12 cellular contexts compared by ENCODE assay signal in genomic region chr10:2948127-2948854, GRCh38.
DNase-seq lines count a peak whose midpoint lies in the region; ATAC-seq and TF ChIP-seq lines count a peak whose summit lies in the region.
"Had no signal": no experiment of that assay in that cellular context is flagged by ENCODE, and none has a peak within 500 bp of the region (broad histone marks: within the 10 kb centered on the region; RNA-seq: fewer than 3 reads in every experiment).

No MANE protein-coding gene starts in this region.

- no peak overlapping the region for H3K27ac Mint-ChIP-seq in natural killer cell

- no peak overlapping the region for H3K4me3 Mint-ChIP-seq in natural killer cell

- TF ChIP-seq CTCF in natural killer cell (IDR thresholded peaks at IDR 0.05): no peak

- TF ChIP-seq POLR2A in GM18505 (IDR thresholded peaks at IDR 0.05; ENCODE audit: borderline replicate concordance, extremely low read depth, insufficient read depth, insufficient read length): no peak

- H3K27me3 Mint-ChIP-seq in natural killer cell (ENCODE audit: low read depth in 2 of 2): peaks cover 8 to 14% of the 10 kb centered on the region in 2 donors

- no peaks in the 10 kb centered on the region for H3K4me1 Mint-ChIP-seq in natural killer cell

- no peaks in the 10 kb centered on the region for H3K36me3 Mint-ChIP-seq in natural killer cell

- intact Hi-C loops in natural killer cell (cut with micrococcal nuclease): no loop called here

- ATAC-seq in GM18505 (IDR thresholded peaks at IDR 0.05; ENCODE audit: unreplicated experiment) (peak; percentile 67), GM19351 (IDR thresholded peaks at IDR 0.05; ENCODE audit: unreplicated experiment) (peak; percentile 80), HG02840 (IDR thresholded peaks at IDR 0.05; ENCODE audit: low FRiP score, unreplicated experiment) (peak; percentile 79), HG03558 (IDR thresholded peaks at IDR 0.05; ENCODE audit: extremely low read depth, unreplicated experiment) (peak; percentile 56), natural killer cell (no peak)
- ATAC-seq: SK-N-SH treated with all-trans-retinoic acid at 6 μM for 48 hours had no signal

- no peak for DNase-seq in 8988T
- DNase-seq in retina: no peak
- no peak for DNase-seq in DMS79 (lab: John Stamatoyannopoulos, UW)
- DNase-seq in natural killer cell: no peak
- DNase-seq: GOT3, midbrain, NCI-H526 had no signal

- H3K9me3 Mint-ChIP-seq in natural killer cell: no peaks in the 10 kb centered on the region

Comparison
In these comparisons a context has a peak if more than half of its experiments do, and no peak if none do; other contexts are left out.
1. ATAC-seq: peak in GM18505 (single experiment), GM19351 (single experiment), HG02840 (single experiment) and HG03558 (single experiment); none in natural killer cell (0 of 3).